Comparison of ENCODE assay signal across 1 cellular context in the genomic region with DNA sequence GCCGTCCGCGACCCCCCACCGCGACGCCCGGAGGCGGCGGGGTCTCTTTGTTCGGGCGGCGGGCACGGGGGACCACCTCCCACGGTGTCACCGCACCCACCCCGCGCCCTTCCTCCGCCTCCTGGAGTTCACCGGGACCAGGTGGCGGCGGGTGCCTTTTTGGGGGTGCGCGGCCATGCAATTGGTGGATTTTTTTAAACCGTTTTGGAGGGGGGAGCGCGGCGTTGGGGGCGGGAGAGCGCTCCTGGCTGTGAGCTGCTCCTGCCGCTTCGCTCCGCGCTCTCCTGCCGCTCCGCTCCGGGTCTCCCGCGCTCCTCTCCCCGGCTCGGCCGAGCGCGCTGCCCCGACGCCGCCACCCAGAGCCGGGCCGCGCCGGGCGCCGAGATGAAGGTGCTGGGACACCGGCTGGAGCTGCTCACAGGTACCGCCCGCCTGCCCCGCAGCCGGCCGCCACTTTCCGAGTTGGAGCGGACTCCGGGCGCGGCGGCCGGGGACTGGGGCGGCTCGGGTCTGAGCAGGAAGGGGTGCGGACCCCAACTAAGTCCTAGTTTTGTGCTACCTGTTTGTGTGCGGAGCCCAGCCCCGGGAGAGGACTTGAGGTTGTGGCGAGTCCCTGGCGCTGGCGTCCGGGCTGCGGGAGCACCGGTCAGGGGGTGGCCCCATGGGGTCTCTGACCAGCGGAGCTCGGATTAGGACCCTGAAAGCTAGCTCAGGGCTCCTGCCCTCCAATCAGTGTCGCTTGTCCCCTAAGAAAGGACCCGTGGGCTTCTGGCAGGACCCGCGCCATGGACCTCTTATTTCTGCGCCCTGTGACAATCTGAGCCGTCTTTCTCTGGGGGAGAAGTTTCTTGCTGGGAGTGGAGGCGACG.
TF ChIP-seq lines count a peak whose summit lies in the region.

No MANE protein-coding gene starts in this region.

TF ChIP-seq in HepG2, 621 proteins besides CTCF, POLR2A, EP300 and RAD21 (continued from another document):
- TF ChIP-seq, protein P1, sequence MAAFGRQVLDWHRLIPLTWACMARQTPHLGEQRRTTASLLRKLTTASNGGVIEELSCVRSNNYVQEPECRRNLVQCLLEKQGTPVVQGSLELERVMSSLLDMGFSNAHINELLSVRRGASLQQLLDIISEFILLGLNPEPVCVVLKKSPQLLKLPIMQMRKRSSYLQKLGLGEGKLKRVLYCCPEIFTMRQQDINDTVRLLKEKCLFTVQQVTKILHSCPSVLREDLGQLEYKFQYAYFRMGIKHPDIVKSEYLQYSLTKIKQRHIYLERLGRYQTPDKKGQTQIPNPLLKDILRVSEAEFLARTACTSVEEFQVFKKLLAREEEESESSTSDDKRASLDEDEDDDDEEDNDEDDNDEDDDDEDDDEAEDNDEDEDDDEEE (CRISPR knock-in tag; IDR thresholded peaks at IDR 0.05): peak; percentile 24; the same call in 1 of the 2 replicates
- 0 out of 2 replicates have a peak, but pooled peaks have one; percentile 21 for TF ChIP-seq ZNF547 (CRISPR knock-in tag; IDR thresholded peaks at IDR 0.05)
- peak; percentile 89; the same call in 1 of the 2 replicates for TF ChIP-seq MTF2 (CRISPR knock-in tag; IDR thresholded peaks at IDR 0.05; ENCODE audit: borderline replicate concordance)
- peak; percentile 9; the same call in 1 of the 2 replicates for TF ChIP-seq ZNF263 (CRISPR knock-in tag; IDR thresholded peaks at IDR 0.05)
- TF ChIP-seq, protein P2, sequence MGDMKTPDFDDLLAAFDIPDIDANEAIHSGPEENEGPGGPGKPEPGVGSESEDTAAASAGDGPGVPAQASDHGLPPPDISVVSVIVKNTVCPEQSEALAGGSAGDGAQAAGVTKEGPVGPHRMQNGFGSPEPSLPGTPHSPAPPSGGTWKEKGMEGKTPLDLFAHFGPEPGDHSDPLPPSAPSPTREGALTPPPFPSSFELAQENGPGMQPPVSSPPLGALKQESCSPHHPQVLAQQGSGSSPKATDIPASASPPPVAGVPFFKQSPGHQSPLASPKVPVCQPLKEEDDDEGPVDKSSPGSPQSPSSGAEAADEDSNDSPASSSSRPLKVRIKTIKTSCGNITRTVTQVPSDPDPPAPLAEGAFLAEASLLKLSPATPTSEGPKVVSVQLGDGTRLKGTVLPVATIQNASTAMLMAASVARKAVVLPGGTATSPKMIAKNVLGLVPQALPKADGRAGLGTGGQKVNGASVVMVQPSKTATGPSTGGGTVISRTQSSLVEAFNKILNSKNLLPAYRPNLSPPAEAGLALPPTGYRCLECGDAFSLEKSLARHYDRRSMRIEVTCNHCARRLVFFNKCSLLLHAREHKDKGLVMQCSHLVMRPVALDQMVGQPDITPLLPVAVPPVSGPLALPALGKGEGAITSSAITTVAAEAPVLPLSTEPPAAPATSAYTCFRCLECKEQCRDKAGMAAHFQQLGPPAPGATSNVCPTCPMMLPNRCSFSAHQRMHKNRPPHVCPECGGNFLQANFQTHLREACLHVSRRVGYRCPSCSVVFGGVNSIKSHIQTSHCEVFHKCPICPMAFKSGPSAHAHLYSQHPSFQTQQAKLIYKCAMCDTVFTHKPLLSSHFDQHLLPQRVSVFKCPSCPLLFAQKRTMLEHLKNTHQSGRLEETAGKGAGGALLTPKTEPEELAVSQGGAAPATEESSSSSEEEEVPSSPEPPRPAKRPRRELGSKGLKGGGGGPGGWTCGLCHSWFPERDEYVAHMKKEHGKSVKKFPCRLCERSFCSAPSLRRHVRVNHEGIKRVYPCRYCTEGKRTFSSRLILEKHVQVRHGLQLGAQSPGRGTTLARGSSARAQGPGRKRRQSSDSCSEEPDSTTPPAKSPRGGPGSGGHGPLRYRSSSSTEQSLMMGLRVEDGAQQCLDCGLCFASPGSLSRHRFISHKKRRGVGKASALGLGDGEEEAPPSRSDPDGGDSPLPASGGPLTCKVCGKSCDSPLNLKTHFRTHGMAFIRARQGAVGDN (CRISPR knock-in tag; IDR thresholded peaks at IDR 0.05): peak; percentile 32; the same call in 1 of the 2 replicates
- TF ChIP-seq ZNF496 (CRISPR knock-in tag; IDR thresholded peaks at IDR 0.05; ENCODE audit: insufficient replicate concordance): no peak
